In genomic region chr2:209942936-209943605, GRCh38 we compare ENCODE assay signal across 1 cellular context.
TF ChIP-seq lines count a peak whose summit lies in the region.

No MANE protein-coding gene starts in this region.

TF ChIP-seq in GM23338, 12 proteins besides CTCF, POLR2A, EP300 and RAD21 (continued from another document):
- TF ChIP-seq ZNF462 (CRISPR knock-in tag; IDR thresholded peaks at IDR 0.05) = no peak
